In the genomic region with DNA sequence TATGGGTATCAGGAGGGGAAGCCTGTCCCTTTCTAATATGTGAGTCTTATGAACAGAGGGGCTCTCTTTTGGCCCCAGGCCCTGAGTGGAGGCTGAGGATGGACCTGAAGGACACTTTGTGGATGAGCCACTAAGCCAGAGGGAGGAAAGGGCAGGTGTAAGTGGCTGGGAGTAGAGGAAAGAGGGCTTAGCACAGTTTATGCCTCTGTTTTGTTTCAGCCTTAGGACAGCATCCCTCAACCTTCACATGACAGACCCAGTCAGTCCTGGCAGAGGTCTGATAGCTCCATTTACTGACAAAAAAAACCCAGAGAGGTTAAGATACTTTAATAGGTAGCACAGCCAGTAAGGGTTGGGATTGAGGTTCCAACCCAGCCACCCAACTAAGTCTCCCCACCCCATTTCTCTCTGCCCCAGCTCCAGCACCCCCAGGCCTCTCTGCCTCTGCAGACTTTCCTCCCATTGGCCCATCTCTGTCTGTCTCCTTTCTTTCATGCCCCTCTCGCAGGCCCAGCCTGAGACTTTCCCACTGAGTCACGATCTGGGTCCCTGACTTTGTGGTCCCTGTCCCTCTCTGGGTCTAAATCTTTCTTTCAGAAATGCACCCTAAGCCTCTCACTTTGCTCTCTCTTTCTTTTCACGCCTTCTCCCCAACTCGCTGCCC, we compare ENCODE assay signal across 29 cellular contexts. TPM values are rescaled to one million over a fixed set of nuclear protein-coding genes. Genes with fewer than 3 reads are reported as not detected.
A peak's percentile ranks its signal among the peaks of the same experiment; 100 is the strongest.
DNase-seq lines count a peak whose midpoint lies in the region; ATAC-seq and TF ChIP-seq lines count a peak whose summit lies in the region.
"Had no signal": no experiment of that assay in that cellular context is flagged by ENCODE, and none has a peak within 500 bp of the region (broad histone marks: within the 10 kb centered on the region; RNA-seq: fewer than 3 reads in every experiment).

No MANE protein-coding gene starts in this region.

- no peaks in the 10 kb centered on the region for H3K27me3 Mint-ChIP-seq in activated CD4-positive, alpha-beta T cell treated with anti-CD3 and anti-CD28 coated beads, Interleukin-2, amount 10 ng/mL, durations not matched to agents 24 days and 14 days
- no peaks in the 10 kb centered on the region for H3K27me3 Mint-ChIP-seq in activated T-cell treated with anti-CD3 and anti-CD28 coated beads, Interleukin-2, amount 50 U/mL, for 72 hours (ENCODE audit: low read depth)

- H4K20me1 ChIP-seq in BLaER1 (no peaks in the 10 kb centered on the region), smooth muscle cell (ENCODE audit: low read depth) (no peaks in the 10 kb centered on the region)

- H3K27ac ChIP-seq in BLaER1 (no peak overlapping the region), lower lobe of right lung (no peak overlapping the region), smooth muscle cell (ENCODE audit: low read depth) (no peak overlapping the region)
- H3K27ac ChIP-seq: dorsolateral prefrontal cortex, neutrophil, stomach, thyroid gland, vagina had no signal

- peak overlapping the region; percentile 45 for H3K27ac Mint-ChIP-seq in activated CD4-positive, alpha-beta T cell treated with anti-CD3 and anti-CD28 coated beads, Interleukin-2, amount 10 ng/mL, durations not matched to agents 24 days and 14 days
- H3K27ac Mint-ChIP-seq in activated T-cell treated with anti-CD3 and anti-CD28 coated beads, Interleukin-2, amount 50 U/mL, for 72 hours, result peak overlapping the region; percentile 9
- H3K27ac Mint-ChIP-seq: CD4-positive, alpha-beta T cell; memory B cell; progenitor cell of endocrine pancreas had no signal

- H3K4me3 Mint-ChIP-seq in activated CD4-positive, alpha-beta T cell treated with anti-CD3 and anti-CD28 coated beads, Interleukin-2, amount 10 ng/mL, durations not matched to agents 24 days and 14 days, result no peak overlapping the region
- peak overlapping the region; percentile 0 to 23 for H3K4me3 Mint-ChIP-seq in activated T-cell treated with anti-CD3 and anti-CD28 coated beads, Interleukin-2, amount 50 U/mL, for 72 hours
- H3K4me3 Mint-ChIP-seq: CD4-positive, alpha-beta T cell; memory B cell had no signal

- 89% methylated on average over 4 of the region's 4 CpGs for WGBS in smooth muscle cell (ENCODE audit: low lambda C conversion rate)

- ATAC-seq in activated T-cell treated with anti-CD3 and anti-CD28 coated beads, Interleukin-2, amount 50 U/mL, for 72 hours (replicated peaks in 1 of 2), result no peak
- no peak for ATAC-seq in lower lobe of right lung

- H3K79me2 ChIP-seq in smooth muscle cell (ENCODE audit: low read depth), result no peaks in the 10 kb centered on the region

- no peaks in the 10 kb centered on the region for H3K9me3 Mint-ChIP-seq in activated CD4-positive, alpha-beta T cell treated with anti-CD3 and anti-CD28 coated beads, Interleukin-2, amount 10 ng/mL, durations not matched to agents 24 days and 14 days
- no peaks in the 10 kb centered on the region for H3K9me3 Mint-ChIP-seq in activated T-cell treated with anti-CD3 and anti-CD28 coated beads, Interleukin-2, amount 50 U/mL, for 72 hours
- H3K9me3 Mint-ChIP-seq: CD4-positive, alpha-beta T cell; memory B cell had no signal

- H3K27me3 ChIP-seq in BLaER1, result peaks cover 2% of the 10 kb centered on the region
- peaks cover 49% of the 10 kb centered on the region for H3K27me3 ChIP-seq in lower lobe of right lung (ENCODE audit: low read depth)
- H3K27me3 ChIP-seq in smooth muscle cell (ENCODE audit: low read depth), result peaks cover 38% of the 10 kb centered on the region
- H3K27me3 ChIP-seq: thyroid gland had no signal

- H2AFZ ChIP-seq in smooth muscle cell (ENCODE audit: low read depth), result no peak overlapping the region

- no peaks in the 10 kb centered on the region for H3K36me3 Mint-ChIP-seq in activated CD4-positive, alpha-beta T cell treated with anti-CD3 and anti-CD28 coated beads, Interleukin-2, amount 10 ng/mL, durations not matched to agents 24 days and 14 days (ENCODE audit: low read depth)
- no peaks in the 10 kb centered on the region for H3K36me3 Mint-ChIP-seq in activated T-cell treated with anti-CD3 and anti-CD28 coated beads, Interleukin-2, amount 50 U/mL, for 72 hours (ENCODE audit: insufficient read depth in 2 of 2)
- H3K36me3 Mint-ChIP-seq: memory B cell had no signal

- peaks cover 80% of the 10 kb centered on the region for H3K4me1 Mint-ChIP-seq in activated CD4-positive, alpha-beta T cell treated with anti-CD3 and anti-CD28 coated beads, Interleukin-2, amount 10 ng/mL, durations not matched to agents 24 days and 14 days
- H3K4me1 Mint-ChIP-seq in activated T-cell treated with anti-CD3 and anti-CD28 coated beads, Interleukin-2, amount 50 U/mL, for 72 hours (ENCODE audit: low read depth), result peaks cover 94% of the 10 kb centered on the region

- DNase-seq in activated CD4-positive, alpha-beta T cell treated with anti-CD3 and anti-CD28 coated beads, Interleukin-2, amount 10 ng/mL, durations not matched to agents 24 days and 14 days, result no peak
- no peak for DNase-seq in activated CD4-positive, alpha-beta T cell treated with anti-CD3 and anti-CD28 coated beads, Interleukin-2, amount 50 U/mL, for 48 hours
- DNase-seq in activated T-cell treated with anti-CD3 and anti-CD28 coated beads, Interleukin-2, amount 50 U/mL, for 72 hours, result no peak
- DNase-seq in lower lobe of right lung (peak; percentile 9), smooth muscle cell (lab: John Stamatoyannopoulos, UW; ENCODE audit: unreplicated experiment) (no peak), AG08395 (ENCODE audit: low spot score) (no peak), NCI-H526 treated with DMSO at 0.1 percent for 48 hours (lab: John Stamatoyannopoulos, UW) (no peak)
- DNase-seq: CD4-positive, alpha-beta T cell; cerebellar nuclear complex; hippocampal formation; KBM-7; NCI-H1105; NCI-H2029 treated with DMSO at 0.1 percent for 48 hours; NCI-H345; NCI-H748 treated with DMSO at 0.1 percent for 48 hours; stomach; T-helper 2 cell; thyroid gland had no signal

- H3K4me2 ChIP-seq in BLaER1 (0 out of 2 replicates have a peak overlapping the region, but pooled peaks have one; percentile 51), smooth muscle cell (no peak overlapping the region)

- intact Hi-C loops in activated CD4-positive, alpha-beta T cell treated with anti-CD3 and anti-CD28 coated beads, Interleukin-2, amount 10 ng/mL, durations not matched to agents 24 days and 14 days (cut with micrococcal nuclease), result no loop called here
- intact Hi-C loops in lower lobe of right lung (cut with DNase I), result no loop called here

- H3K4me3 ChIP-seq in BLaER1 (no peak overlapping the region), lower lobe of right lung (no peak overlapping the region), smooth muscle cell (no peak overlapping the region)
- H3K4me3 ChIP-seq: dorsolateral prefrontal cortex, HAP-1, stomach, thyroid gland, vagina had no signal

- H3K9me3 ChIP-seq in BLaER1 (no peaks in the 10 kb centered on the region), lower lobe of right lung (no peaks in the 10 kb centered on the region), smooth muscle cell (replicated peaks; ENCODE audit: low read depth) (no peaks in the 10 kb centered on the region)
- H3K9me3 ChIP-seq: HAP-1, neutrophil, stomach, thyroid gland, vagina had no signal

- TF ChIP-seq CTCF in lower lobe of right lung (IDR thresholded peaks at IDR 0.05) (no peak), smooth muscle cell (IDR thresholded peaks at IDR 0.05; ENCODE audit: borderline replicate concordance, insufficient read depth, poor library complexity, severe bottlenecking) (no peak)

- no peak overlapping the region for H3K9ac ChIP-seq in BLaER1
- H3K9ac ChIP-seq in smooth muscle cell (ENCODE audit: low read depth), result no peak overlapping the region

- H3F3A ChIP-seq in smooth muscle cell (ENCODE audit: low read depth), result no peaks in the 10 kb centered on the region

- no peaks in the 10 kb centered on the region for H3K36me3 ChIP-seq in BLaER1
- H3K36me3 ChIP-seq in lower lobe of right lung, result no peaks in the 10 kb centered on the region
- no peaks in the 10 kb centered on the region for H3K36me3 ChIP-seq in smooth muscle cell (ENCODE audit: low read depth)
- H3K36me3 ChIP-seq: HAP-1, neutrophil, stomach, thyroid gland, vagina had no signal

- H3K4me1 ChIP-seq in BLaER1 (peaks cover 50% of the 10 kb centered on the region), lower lobe of right lung (peaks cover 13% of the 10 kb centered on the region), smooth muscle cell (ENCODE audit: low read depth) (no peaks in the 10 kb centered on the region)
- H3K4me1 ChIP-seq: HAP-1 had no signal

RNA-seq across cellular contexts. Expression of a gene that starts 4.7 kb away (rescaled TPM):
- 63.0 and 66.4 TPM in 2 replicates for total RNA-seq in activated CD4-positive, alpha-beta T cell treated with anti-CD3 and anti-CD28 coated beads, Interleukin-2, amount 10 ng/mL, durations not matched to agents 24 days and 14 days
- total RNA-seq in activated T-cell treated with anti-CD3 and anti-CD28 coated beads, Interleukin-2, amount 50 U/mL, for 72 hours, result 10 to 100 TPM; 27.9 to 45.5 TPM
- total RNA-seq in lower lobe of right lung (3.6 TPM), smooth muscle cell (not detected in 2 replicates)
- not detected in 2 replicates for polyA plus RNA-seq in smooth muscle cell
- total RNA-seq: A172, endothelial cell of umbilical vein, MCF 10A, progenitor cell of endocrine pancreas, SK-MEL-5 had no signal
- polyA plus RNA-seq: endothelial cell of umbilical vein had no signal

RNA-seq across cellular contexts. Expression of a gene that starts 34.4 kb away (rescaled TPM):
- total RNA-seq in activated CD4-positive, alpha-beta T cell treated with anti-CD3 and anti-CD28 coated beads, Interleukin-2, amount 10 ng/mL, durations not matched to agents 24 days and 14 days, result 9.3 and 10.9 TPM in 2 replicates
- 10 to 100 TPM; 24.2 to 28.7 TPM for total RNA-seq in activated T-cell treated with anti-CD3 and anti-CD28 coated beads, Interleukin-2, amount 50 U/mL, for 72 hours
- total RNA-seq in lower lobe of right lung, result 8.3 TPM
- 5.8 and 17.5 TPM in 2 replicates for total RNA-seq in smooth muscle cell
- polyA plus RNA-seq in smooth muscle cell, result 7.7 and 8.3 TPM in 2 replicates
